In the genomic region with DNA sequence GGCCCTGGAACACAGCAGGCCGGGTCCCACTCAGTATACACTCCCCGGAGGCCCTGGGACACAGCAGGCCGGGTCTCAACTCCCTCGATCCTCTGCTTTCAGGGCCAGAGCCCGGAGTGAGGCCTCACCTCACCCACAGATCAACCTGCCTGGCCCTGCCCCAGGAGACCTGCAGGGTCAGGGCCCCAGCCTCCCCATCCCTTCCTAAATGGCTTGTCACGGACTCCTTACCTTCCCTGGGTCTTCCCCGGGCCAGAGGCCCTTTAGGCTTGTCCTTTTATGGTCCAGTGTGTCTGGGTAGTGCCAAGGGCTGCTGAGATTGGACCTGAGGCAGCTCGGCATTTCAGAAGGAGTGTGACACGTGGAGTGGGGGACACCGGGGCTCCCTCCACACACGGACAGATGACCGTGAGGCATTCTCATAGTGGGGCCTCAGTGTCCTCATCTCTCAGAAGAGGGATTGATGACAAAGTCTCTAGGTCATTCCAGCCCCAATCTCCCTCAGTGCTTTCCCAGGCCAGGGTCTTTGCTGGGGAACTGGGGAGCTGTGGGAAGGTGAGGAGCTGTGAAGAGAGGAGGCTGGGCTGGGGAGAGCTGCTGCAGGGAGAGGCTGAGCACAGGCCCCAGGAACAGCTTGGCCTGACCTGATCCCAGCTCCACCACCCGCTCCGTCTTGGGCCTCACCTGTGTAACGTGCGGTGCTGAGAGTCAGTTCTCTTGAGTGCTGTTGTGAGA, we compare ENCODE assay signal across 1 cellular context.
TF ChIP-seq lines count a peak whose summit lies in the region.

No MANE protein-coding gene starts in this region.

TF ChIP-seq in WTC11, 78 proteins besides CTCF, POLR2A, EP300 and RAD21 (continued from another document):
- TF ChIP-seq, protein P1, sequence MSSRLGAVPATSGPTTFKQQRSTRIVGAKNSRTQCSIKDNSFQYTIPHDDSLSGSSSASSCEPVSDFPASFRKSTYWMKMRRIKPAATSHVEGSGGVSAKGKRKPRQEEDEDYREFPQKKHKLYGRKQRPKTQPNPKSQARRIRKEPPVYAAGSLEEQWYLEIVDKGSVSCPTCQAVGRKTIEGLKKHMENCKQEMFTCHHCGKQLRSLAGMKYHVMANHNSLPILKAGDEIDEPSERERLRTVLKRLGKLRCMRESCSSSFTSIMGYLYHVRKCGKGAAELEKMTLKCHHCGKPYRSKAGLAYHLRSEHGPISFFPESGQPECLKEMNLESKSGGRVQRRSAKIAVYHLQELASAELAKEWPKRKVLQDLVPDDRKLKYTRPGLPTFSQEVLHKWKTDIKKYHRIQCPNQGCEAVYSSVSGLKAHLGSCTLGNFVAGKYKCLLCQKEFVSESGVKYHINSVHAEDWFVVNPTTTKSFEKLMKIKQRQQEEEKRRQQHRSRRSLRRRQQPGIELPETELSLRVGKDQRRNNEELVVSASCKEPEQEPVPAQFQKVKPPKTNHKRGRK (CRISPR knock-in tag; IDR thresholded peaks at IDR 0.05; ENCODE audit: borderline replicate concordance), result no peak
- no peak for TF ChIP-seq GABPB1 (CRISPR knock-in tag; IDR thresholded peaks at IDR 0.05)
